ENCODE assay signal across 18 cellular contexts in genomic region chr2:129904532-129905446, GRCh38.
DNase-seq lines count a peak whose midpoint lies in the region; ATAC-seq and TF ChIP-seq lines count a peak whose summit lies in the region.
"Had no signal": no experiment of that assay in that cellular context is flagged by ENCODE, and none has a peak within 500 bp of the region (broad histone marks: within the 10 kb centered on the region; RNA-seq: fewer than 3 reads in every experiment).

No MANE protein-coding gene starts in this region.

- no peaks in the 10 kb centered on the region for H3K36me3 Mint-ChIP-seq in endothelial cell (ENCODE audit: low read depth, unreplicated experiment)
- H3K36me3 Mint-ChIP-seq: CD8-positive, alpha-beta T cell; IgD-negative memory B cell had no signal

- DNase-seq in DMS79 treated with DMSO at 0.1 percent for 48 hours (lab: John Stamatoyannopoulos, UW) (peak; percentile 28), DMS79 (lab: John Stamatoyannopoulos, UW) (no peak), cardiac septum (ENCODE audit: low spot score) (peak; percentile 54), Right ventricle myocardium superior (no peak), mesenteric fat pad (ENCODE audit: low spot score) (peak; percentile 60), vagina (ENCODE audit: extremely low spot score in 2 of 2) (peak; percentile 80 to 85), endothelial cell (ENCODE audit: low spot score) (no peak), EL (no peak)
- DNase-seq: 8988T, BE2C, NCI-H1105 treated with DMSO at 0.1 percent for 48 hours, NCI-H1694 treated with DMSO at 0.1 percent for 48 hours, NCI-H774 had no signal

- intact Hi-C loops in cardiac septum (cut with DNase I) (no loop called here), Right ventricle myocardium superior (cut with DNase I) (no loop called here), vagina (cut with DNase I) (no loop called here)

- H3K4me3 ChIP-seq in vagina: no peak overlapping the region
- H3K4me3 ChIP-seq: HAP-1 had no signal

- no peak overlapping the region for H3K27ac Mint-ChIP-seq in endothelial cell (ENCODE audit: unreplicated experiment)
- H3K27ac Mint-ChIP-seq: CD8-positive, alpha-beta T cell; IgD-negative memory B cell had no signal

- no peaks in the 10 kb centered on the region for H3K36me3 ChIP-seq in vagina
- H3K36me3 ChIP-seq: BE2C, HAP-1 had no signal

- no peaks in the 10 kb centered on the region for H3K9me3 Mint-ChIP-seq in endothelial cell (ENCODE audit: unreplicated experiment)
- H3K9me3 Mint-ChIP-seq: CD8-positive, alpha-beta T cell had no signal

- H3K27ac ChIP-seq in vagina: no peak overlapping the region
- H3K27ac ChIP-seq: HL-60 had no signal

- H3K4me1 Mint-ChIP-seq in endothelial cell (ENCODE audit: unreplicated experiment): no peaks in the 10 kb centered on the region
- H3K4me1 Mint-ChIP-seq: IgD-negative memory B cell had no signal

- no peaks in the 10 kb centered on the region for H3K27me3 ChIP-seq in vagina
- H3K27me3 ChIP-seq: BE2C had no signal

- TF ChIP-seq CTCF in vagina (IDR thresholded peaks at IDR 0.05) (no peak), endothelial cell (IDR thresholded peaks at IDR 0.05; ENCODE audit: unreplicated experiment) (no peak)

- peaks cover 5% of the 10 kb centered on the region for H3K27me3 Mint-ChIP-seq in endothelial cell (ENCODE audit: unreplicated experiment)

- TF ChIP-seq POLR2A in vagina (IDR thresholded peaks at IDR 0.05): no peak

- H3K9me3 ChIP-seq in vagina: no peaks in the 10 kb centered on the region
- H3K9me3 ChIP-seq: BE2C, HAP-1 had no signal

- H3K4me1 ChIP-seq in vagina: no peaks in the 10 kb centered on the region
- H3K4me1 ChIP-seq: BE2C, HAP-1 had no signal

- ATAC-seq in Right ventricle myocardium superior (ENCODE audit: poor library complexity): no peak
- ATAC-seq: CD8-positive, alpha-beta T cell; Panc1 had no signal

- H3K4me3 Mint-ChIP-seq in endothelial cell (ENCODE audit: unreplicated experiment): no peak overlapping the region
- H3K4me3 Mint-ChIP-seq: CD8-positive, alpha-beta T cell; IgD-negative memory B cell had no signal

Comparison
In these comparisons a context has a peak if more than half of its experiments do, and no peak if none do; other contexts are left out.
1. DNase-seq: peak in DMS79 treated with DMSO at 0.1 percent for 48 hours (single experiment), cardiac septum (single experiment), mesenteric fat pad (single experiment) and vagina (2 of 2); none in DMS79 (single experiment), Right ventricle myocardium superior (single experiment), endothelial cell (single experiment) and EL (single experiment).